Comparison of ENCODE assay signal across 20 cellular contexts in genomic region chr19:51142119-51142518, GRCh38. TPM values are rescaled to one million over a fixed set of nuclear protein-coding genes. Genes with fewer than 3 reads are reported as not detected.
DNase-seq lines count a peak whose midpoint lies in the region; ATAC-seq, FAIRE-seq and TF ChIP-seq lines count a peak whose summit lies in the region.
"Had no signal": no experiment of that assay in that cellular context is flagged by ENCODE, and none has a peak within 500 bp of the region (broad histone marks: within the 10 kb centered on the region; RNA-seq: fewer than 3 reads in every experiment).

Gene SIGLEC7, plus strand, starts transcription at chr19:51142301. Its CDS starts 69 bp downstream, at chr19:51142370.

- H3K23ac ChIP-seq in H1 (ENCODE audit: insufficient read length) = no peak within 1 kb of the TSS
- H3K23ac ChIP-seq in trophoblast cell (ENCODE audit: low read length) = no peak within 1 kb of the TSS

- H3K4ac ChIP-seq in H1 (replicated peaks; ENCODE audit: insufficient read length, low read depth, low read length) = no peak within 1 kb of the TSS
- no peak within 1 kb of the TSS for H3K4ac ChIP-seq in trophoblast cell (ENCODE audit: low read depth, low read length)

- TF ChIP-seq POLR2A in H1 (IDR thresholded peaks at IDR 0.05; ENCODE audit: control extremely low read depth in 1 of 2, low read depth in 2 of 2, low read length in 2 of 2) = no peak
- peak in 1 of 4 donors; percentile 68 for TF ChIP-seq POLR2A in upper lobe of left lung (IDR thresholded peaks at IDR 0.05)

- FAIRE-seq in H1 (lab: Jason Lieb, UNC) = no peak
- FAIRE-seq: astrocyte, islet of Langerhans had no signal

- peak within 1 kb of the TSS; percentile 49 for H3K4me3 Mint-ChIP-seq in activated naive CD4-positive, alpha-beta T cell treated with anti-CD3 and anti-CD28 coated beads, Interleukin-2, amount 50 U/mL, for 24 hours

- peak within 1 kb of the TSS in 1 of 2 experiments; percentile 52; a peak in 2 of 4 replicates for H3K4me2 ChIP-seq in H1 (ENCODE audit: insufficient read depth in 1 of 2, low read depth in 2 of 2, low read length in 2 of 2)
- H3K4me2 ChIP-seq in trophoblast cell (ENCODE audit: low read length) = no peak within 1 kb of the TSS
- H3K4me2 ChIP-seq: PC-9 had no signal

- H4K5ac ChIP-seq in H1 (ENCODE audit: insufficient read length, low read depth, low read length) = no peak within 1 kb of the TSS

- H4K8ac ChIP-seq in H1 (ENCODE audit: extremely low read depth, insufficient read depth, low read length) = no peak within 1 kb of the TSS
- no peak within 1 kb of the TSS for H4K8ac ChIP-seq in trophoblast cell (ENCODE audit: low read depth, low read length)

- peak in 1 of 2 donors; percentile 54 for ATAC-seq in upper lobe of left lung (ENCODE audit: low FRiP score in 2 of 2)
- ATAC-seq: foreskin keratinocyte, T-cell had no signal

- H2BK12ac ChIP-seq in H1 (ENCODE audit: low read depth, low read length) = no peak within 1 kb of the TSS
- H2BK12ac ChIP-seq in trophoblast cell (ENCODE audit: low read length) = no peak within 1 kb of the TSS

- H3K79me2 ChIP-seq in H1 (ENCODE audit: control insufficient read depth in 1 of 2, insufficient read depth in 2 of 2, low read length in 2 of 2) (no peaks in the 10 kb centered on the region), trophoblast cell (ENCODE audit: control insufficient read depth, insufficient read depth, low read length, poor library complexity) (no peaks in the 10 kb centered on the region)

- H2BK120ac ChIP-seq in H1 (replicated peaks; ENCODE audit: low read depth, low read length) (no peak within 1 kb of the TSS), trophoblast cell (ENCODE audit: insufficient read depth, low read length, poor library complexity) (no peak within 1 kb of the TSS)

- H3K4me1 ChIP-seq in H1 (replicated peaks in 1 of 4; ENCODE audit: control insufficient read depth in 3 of 4, insufficient read depth in 4 of 4, low read length in 3 of 4) = peaks cover 6 to 14% (median 8%) of the 10 kb centered on the region in 4 experiments; a peak in 5 of 7 replicates
- peaks cover 96% of the 10 kb centered on the region for H3K4me1 ChIP-seq in mononuclear cell (ENCODE audit: insufficient read depth, low read length)
- H3K4me1 ChIP-seq in upper lobe of left lung = peaks cover 0 to 16% (median 14%) of the 10 kb centered on the region in 4 donors
- H3K4me1 ChIP-seq in trophoblast cell (ENCODE audit: control insufficient read depth in 1 of 2, insufficient read depth in 2 of 2, low read length in 2 of 2) = peaks cover 0 to 2% of the 10 kb centered on the region in 2 experiments
- H3K4me1 ChIP-seq: foreskin keratinocyte had no signal

- H3K23me2 ChIP-seq in H1 (ENCODE audit: low read depth, low read length) = no peaks in the 10 kb centered on the region

- POLR2A ChIA-PET in H1 (lab: Charles Lee; ENCODE audit: partially characterized antibody) = no interaction called here

- no peak within 1 kb of the TSS for H3K56ac ChIP-seq in H1 (replicated peaks; ENCODE audit: insufficient read length, low read depth, low read length)

- H3K18ac ChIP-seq in H1 (ENCODE audit: extremely low read depth, low read length) = no peak within 1 kb of the TSS
- no peak within 1 kb of the TSS for H3K18ac ChIP-seq in trophoblast cell (ENCODE audit: low read length)

- H3K9me3 ChIP-seq in H1 (ENCODE audit: insufficient read depth in 2 of 2, low read depth in 1 of 2, low read length in 1 of 2) (no peaks in the 10 kb centered on the region), mononuclear cell (ENCODE audit: low read depth, low read length) (no peaks in the 10 kb centered on the region), upper lobe of left lung (no peaks in the 10 kb centered on the region), trophoblast cell (ENCODE audit: insufficient read depth, low read depth, low read length) (peaks cover 4% of the 10 kb centered on the region)

- H2AK5ac ChIP-seq in H1 (ENCODE audit: low read depth, low read length) (no peak within 1 kb of the TSS), trophoblast cell (ENCODE audit: low read length) (no peak within 1 kb of the TSS)

- H3K9ac ChIP-seq in H1 (replicated peaks in 1 of 4; ENCODE audit: extremely low read depth in 1 of 4, low read depth in 3 of 4, low read length in 3 of 4) = no peak within 1 kb of the TSS
- H3K9ac ChIP-seq in trophoblast cell (ENCODE audit: low read length) = no peak within 1 kb of the TSS
- H3K9ac ChIP-seq: GM23248 had no signal

- H2AFZ ChIP-seq in H1 (ENCODE audit: low read length) (0 out of 2 replicates have a peak within 1 kb of the TSS, but pooled peaks have one; percentile 46), trophoblast cell (ENCODE audit: insufficient read depth, low read length, poor library complexity) (no peak within 1 kb of the TSS)
- H2AFZ ChIP-seq: GM23248, PC-9 had no signal

- no peak within 1 kb of the TSS for H3K27ac Mint-ChIP-seq in activated naive CD4-positive, alpha-beta T cell treated with anti-CD3 and anti-CD28 coated beads, Interleukin-2, amount 50 U/mL, for 24 hours

- H3K9me3 Mint-ChIP-seq in activated naive CD4-positive, alpha-beta T cell treated with anti-CD3 and anti-CD28 coated beads, Interleukin-2, amount 50 U/mL, for 24 hours = no peaks in the 10 kb centered on the region
- H3K9me3 Mint-ChIP-seq: T-cell had no signal

- H4K20me1 ChIP-seq in H1 (replicated peaks in 1 of 2; ENCODE audit: control insufficient read depth in 1 of 2, insufficient read depth in 2 of 2, low read length in 2 of 2) = no peaks in the 10 kb centered on the region

- H3K27me3 ChIP-seq in H1 (replicated peaks in 1 of 4; ENCODE audit: control insufficient read depth in 3 of 4, extremely low read depth in 1 of 4, insufficient read depth in 3 of 4, low read length in 3 of 4) (no peaks in the 10 kb centered on the region), mononuclear cell (ENCODE audit: insufficient read depth, low read length) (no peaks in the 10 kb centered on the region), upper lobe of left lung (no peaks in the 10 kb centered on the region), trophoblast cell (ENCODE audit: insufficient read depth, low read length) (no peaks in the 10 kb centered on the region)

- no peak within 1 kb of the TSS for H4K12ac ChIP-seq in trophoblast cell (ENCODE audit: low read depth, low read length)

- H4K91ac ChIP-seq in H1 (replicated peaks; ENCODE audit: insufficient read length, low read length) = no peak within 1 kb of the TSS
- no peak within 1 kb of the TSS for H4K91ac ChIP-seq in trophoblast cell (ENCODE audit: low read depth, low read length)

- H3K79me1 ChIP-seq in H1 (ENCODE audit: low read depth, low read length) = no peaks in the 10 kb centered on the region
- H3K79me1 ChIP-seq in trophoblast cell (ENCODE audit: low read length) = no peaks in the 10 kb centered on the region

- no peak within 1 kb of the TSS; the same call in 1 of the 2 replicates for H3K27ac ChIP-seq in H1 (ENCODE audit: low read depth, low read length)
- H3K27ac ChIP-seq in upper lobe of left lung = peak within 1 kb of the TSS; percentile 36 to 82 (median 67)
- H3K27ac ChIP-seq in trophoblast cell (ENCODE audit: low read depth, low read length) = no peak within 1 kb of the TSS
- H3K27ac ChIP-seq: foreskin keratinocyte, GM23248, PC-9 had no signal

- H3K4me3 ChIP-seq in H1 (ENCODE audit: extremely low read depth in 1 of 4, insufficient read depth in 2 of 4, low read depth in 3 of 4, low read length in 4 of 4) (no peak within 1 kb of the TSS), mononuclear cell (ENCODE audit: low read length) (peak within 1 kb of the TSS; percentile 23), upper lobe of left lung (peak within 1 kb of the TSS in 1 of 4 donors; percentile 5), trophoblast cell (ENCODE audit: low read depth, low read length) (no peak within 1 kb of the TSS)
- H3K4me3 ChIP-seq: GM23248, PC-9 had no signal

- 90% methylated on average over 11 of the region's 14 CpGs; no CpG with 5 or more reads in 1 of the 2 experiments for WGBS in H1 (ENCODE audit: extremely low coverage in 1 of 2, insufficient coverage in 1 of 2, insufficient read length in 1 of 2, insufficient replicate concordance in 2 of 2, low coverage in 1 of 2, low lambda C conversion rate in 2 of 2, missing lambda C conversion rate in 1 of 2), 2 experiments
- 60 to 61% methylated on average over 12 to 14 of the region's 14 CpGs for WGBS in upper lobe of left lung, 2 donors
- no CpG with 5 or more reads among the region's 14 CpGs for WGBS in trophoblast cell (ENCODE audit: extremely low coverage, insufficient coverage, insufficient read length)

- H3K14ac ChIP-seq in H1 (ENCODE audit: insufficient read length) (no peak within 1 kb of the TSS), trophoblast cell (ENCODE audit: low read length) (no peak within 1 kb of the TSS)

- H3K27me3 Mint-ChIP-seq in activated naive CD4-positive, alpha-beta T cell treated with anti-CD3 and anti-CD28 coated beads, Interleukin-2, amount 50 U/mL, for 24 hours = no peaks in the 10 kb centered on the region

- TF ChIP-seq CTCF in H1 (IDR thresholded peaks at IDR 0.05; ENCODE audit: control extremely low read depth in 1 of 3, insufficient read depth in 1 of 3, low read depth in 1 of 3, low read length in 3 of 3) (no peak), upper lobe of left lung (IDR thresholded peaks at IDR 0.05) (no peak)

- H2BK20ac ChIP-seq in H1 (ENCODE audit: low read length) = no peak within 1 kb of the TSS

- no peaks in the 10 kb centered on the region for H3K36me3 Mint-ChIP-seq in activated naive CD4-positive, alpha-beta T cell treated with anti-CD3 and anti-CD28 coated beads, Interleukin-2, amount 50 U/mL, for 24 hours
- H3K36me3 Mint-ChIP-seq: T-cell had no signal

- H2BK5ac ChIP-seq in H1 (ENCODE audit: low read depth, low read length) = no peak within 1 kb of the TSS
- no peak within 1 kb of the TSS for H2BK5ac ChIP-seq in trophoblast cell (ENCODE audit: low read depth, low read length, poor library complexity)

- CTCF ChIA-PET in H1 (lab: Charles Lee; ENCODE audit: partially characterized antibody) = interaction anchor here (4.0 kb wide), 1 partner anchor 15 kb away, joined by 21 read pairs; no protein-coding TSS in a partner anchor

- H2BK15ac ChIP-seq in H1 (ENCODE audit: low read length) = 0 out of 2 replicates have a peak within 1 kb of the TSS, but pooled peaks have one; percentile 61

- TF ChIP-seq EP300 in H1 (IDR thresholded peaks at IDR 0.05; ENCODE audit: borderline replicate concordance in 1 of 2, low read depth in 2 of 2, low read length in 2 of 2) = no peak
- no peak for TF ChIP-seq EP300 in upper lobe of left lung (IDR thresholded peaks at IDR 0.05)

- no peak for TF ChIP-seq RAD21 in H1 (IDR thresholded peaks at IDR 0.05 in 1 of 2, conservative IDR thresholded peaks at IDR 0.05 in 1 of 2; ENCODE audit: low read depth in 2 of 2, low read length in 2 of 2)

- no peak for DNase-seq in activated naive CD4-positive, alpha-beta T cell (lab: John Stamatoyannopoulos, UW)
- DNase-seq in H1 (ENCODE audit: low read depth in 1 of 2, low spot score in 2 of 2) (no peak), upper lobe of left lung (no peak), NAMALWA (ENCODE audit: low spot score) (no peak), AG08396 (ENCODE audit: low spot score) (no peak), trophoblast cell (no peak)
- DNase-seq: ACHN; activated CD4-positive, CD25-positive, alpha-beta regulatory T cell treated with anti-CD3 and anti-CD28 coated beads, Interleukin-2, amount 50 U/mL, for 72 hours; effector CD8-positive, alpha-beta T cell; foreskin keratinocyte; GM23248; NCI-H146; NCI-H446; PC-9; T-cell had no signal

- H3K4me1 Mint-ChIP-seq in activated naive CD4-positive, alpha-beta T cell treated with anti-CD3 and anti-CD28 coated beads, Interleukin-2, amount 50 U/mL, for 24 hours = peaks cover 23% of the 10 kb centered on the region

- no peaks in the 10 kb centered on the region for H3K36me3 ChIP-seq in H1 (ENCODE audit: control insufficient read depth in 2 of 4, insufficient read depth in 4 of 4, low read length in 3 of 4)
- H3K36me3 ChIP-seq in upper lobe of left lung = no peaks in the 10 kb centered on the region
- no peaks in the 10 kb centered on the region for H3K36me3 ChIP-seq in trophoblast cell (ENCODE audit: control insufficient read depth in 1 of 2, insufficient read depth in 2 of 2, low read length in 2 of 2)

RNA-seq across cellular contexts. Expression of gene SIGLEC7, which starts in this region (rescaled TPM):
- total RNA-seq in H1 (2021; fragmentation: NEBNext Ultra II Directional; extraction: Animal tissue kit (Norgen Biotek cat#: 25700)) = not detected in 2 replicates
- polyA plus RNA-seq in H1 (2011; rRNA removed) = not detected in 2 replicates
- polyA plus RNA-seq in H1 (2011; cell fraction: cytosol; rRNA removed) = not detected
- polyA plus RNA-seq in H1 (2011; cell fraction: nucleus; rRNA removed) = not detected
- polyA plus RNA-seq in H1 (2012, experiment 1 of 2) = not detected in 4 replicates
- not detected for polyA plus RNA-seq in H1 (2012, experiment 2 of 2)
- polyA plus RNA-seq in H1 (2013, experiment 1 of 2) = not detected
- polyA plus RNA-seq in H1 (2013, experiment 2 of 2) = not detected
- polyA minus RNA-seq in H1 (2011; rRNA and poly(A)+ RNA removed) = not detected in 2 replicates
- polyA minus RNA-seq in H1 (2011; cell fraction: cytosol; rRNA and poly(A)+ RNA removed) = not detected
- polyA minus RNA-seq in H1 (2011; cell fraction: nucleus; rRNA and poly(A)+ RNA removed) = not detected
- 6.0 TPM for total RNA-seq in mononuclear cell
- total RNA-seq in upper lobe of left lung = 10 to 100 TPM in 1 of 6 donors, 1 to 10 TPM in 5; 3.4 to 10.9 (median 8.1) TPM
- polyA plus RNA-seq in trophoblast cell (2013) = not detected in 2 replicates
- total RNA-seq: astrocyte, foreskin keratinocyte, GM23248, PC-9 had no signal
- polyA plus RNA-seq: foreskin keratinocyte, GM23248, neural cell had no signal

Comparison
In these comparisons a context has a peak if more than half of its experiments do, and no peak if none do; other contexts are left out.
1. H3K27ac ChIP-seq: peak in upper lobe of left lung (4 of 4); none in H1 (single experiment) and trophoblast cell (single experiment).